In the genomic region with DNA sequence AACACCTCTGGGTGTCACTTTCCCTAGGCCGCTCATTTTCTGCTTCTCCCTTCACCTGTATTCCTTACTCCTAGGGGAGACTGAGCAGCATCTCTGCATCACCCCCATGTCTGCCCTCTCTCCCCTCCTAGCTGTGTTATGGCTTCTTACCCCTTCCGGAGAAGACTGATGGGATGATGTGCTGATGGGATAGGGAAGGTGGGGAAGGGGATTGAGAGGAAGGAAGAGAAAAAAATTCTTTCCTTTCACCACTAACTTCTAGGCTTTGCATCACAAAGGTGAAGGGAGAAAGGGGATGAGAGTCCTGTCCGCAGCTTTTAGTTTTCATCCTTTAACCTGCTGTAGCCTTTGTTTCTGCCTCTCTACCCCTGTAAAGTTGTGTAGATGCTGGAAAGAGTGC, we compare ENCODE assay signal across 1 cellular context.
A peak's percentile ranks its signal among the peaks of the same experiment; 100 is the strongest.
TF ChIP-seq lines count a peak whose summit lies in the region.

No MANE protein-coding gene starts in this region.

TF ChIP-seq in H1, 55 proteins besides CTCF, POLR2A, EP300 and RAD21 (continued from another document):
- TF ChIP-seq, protein P1, sequence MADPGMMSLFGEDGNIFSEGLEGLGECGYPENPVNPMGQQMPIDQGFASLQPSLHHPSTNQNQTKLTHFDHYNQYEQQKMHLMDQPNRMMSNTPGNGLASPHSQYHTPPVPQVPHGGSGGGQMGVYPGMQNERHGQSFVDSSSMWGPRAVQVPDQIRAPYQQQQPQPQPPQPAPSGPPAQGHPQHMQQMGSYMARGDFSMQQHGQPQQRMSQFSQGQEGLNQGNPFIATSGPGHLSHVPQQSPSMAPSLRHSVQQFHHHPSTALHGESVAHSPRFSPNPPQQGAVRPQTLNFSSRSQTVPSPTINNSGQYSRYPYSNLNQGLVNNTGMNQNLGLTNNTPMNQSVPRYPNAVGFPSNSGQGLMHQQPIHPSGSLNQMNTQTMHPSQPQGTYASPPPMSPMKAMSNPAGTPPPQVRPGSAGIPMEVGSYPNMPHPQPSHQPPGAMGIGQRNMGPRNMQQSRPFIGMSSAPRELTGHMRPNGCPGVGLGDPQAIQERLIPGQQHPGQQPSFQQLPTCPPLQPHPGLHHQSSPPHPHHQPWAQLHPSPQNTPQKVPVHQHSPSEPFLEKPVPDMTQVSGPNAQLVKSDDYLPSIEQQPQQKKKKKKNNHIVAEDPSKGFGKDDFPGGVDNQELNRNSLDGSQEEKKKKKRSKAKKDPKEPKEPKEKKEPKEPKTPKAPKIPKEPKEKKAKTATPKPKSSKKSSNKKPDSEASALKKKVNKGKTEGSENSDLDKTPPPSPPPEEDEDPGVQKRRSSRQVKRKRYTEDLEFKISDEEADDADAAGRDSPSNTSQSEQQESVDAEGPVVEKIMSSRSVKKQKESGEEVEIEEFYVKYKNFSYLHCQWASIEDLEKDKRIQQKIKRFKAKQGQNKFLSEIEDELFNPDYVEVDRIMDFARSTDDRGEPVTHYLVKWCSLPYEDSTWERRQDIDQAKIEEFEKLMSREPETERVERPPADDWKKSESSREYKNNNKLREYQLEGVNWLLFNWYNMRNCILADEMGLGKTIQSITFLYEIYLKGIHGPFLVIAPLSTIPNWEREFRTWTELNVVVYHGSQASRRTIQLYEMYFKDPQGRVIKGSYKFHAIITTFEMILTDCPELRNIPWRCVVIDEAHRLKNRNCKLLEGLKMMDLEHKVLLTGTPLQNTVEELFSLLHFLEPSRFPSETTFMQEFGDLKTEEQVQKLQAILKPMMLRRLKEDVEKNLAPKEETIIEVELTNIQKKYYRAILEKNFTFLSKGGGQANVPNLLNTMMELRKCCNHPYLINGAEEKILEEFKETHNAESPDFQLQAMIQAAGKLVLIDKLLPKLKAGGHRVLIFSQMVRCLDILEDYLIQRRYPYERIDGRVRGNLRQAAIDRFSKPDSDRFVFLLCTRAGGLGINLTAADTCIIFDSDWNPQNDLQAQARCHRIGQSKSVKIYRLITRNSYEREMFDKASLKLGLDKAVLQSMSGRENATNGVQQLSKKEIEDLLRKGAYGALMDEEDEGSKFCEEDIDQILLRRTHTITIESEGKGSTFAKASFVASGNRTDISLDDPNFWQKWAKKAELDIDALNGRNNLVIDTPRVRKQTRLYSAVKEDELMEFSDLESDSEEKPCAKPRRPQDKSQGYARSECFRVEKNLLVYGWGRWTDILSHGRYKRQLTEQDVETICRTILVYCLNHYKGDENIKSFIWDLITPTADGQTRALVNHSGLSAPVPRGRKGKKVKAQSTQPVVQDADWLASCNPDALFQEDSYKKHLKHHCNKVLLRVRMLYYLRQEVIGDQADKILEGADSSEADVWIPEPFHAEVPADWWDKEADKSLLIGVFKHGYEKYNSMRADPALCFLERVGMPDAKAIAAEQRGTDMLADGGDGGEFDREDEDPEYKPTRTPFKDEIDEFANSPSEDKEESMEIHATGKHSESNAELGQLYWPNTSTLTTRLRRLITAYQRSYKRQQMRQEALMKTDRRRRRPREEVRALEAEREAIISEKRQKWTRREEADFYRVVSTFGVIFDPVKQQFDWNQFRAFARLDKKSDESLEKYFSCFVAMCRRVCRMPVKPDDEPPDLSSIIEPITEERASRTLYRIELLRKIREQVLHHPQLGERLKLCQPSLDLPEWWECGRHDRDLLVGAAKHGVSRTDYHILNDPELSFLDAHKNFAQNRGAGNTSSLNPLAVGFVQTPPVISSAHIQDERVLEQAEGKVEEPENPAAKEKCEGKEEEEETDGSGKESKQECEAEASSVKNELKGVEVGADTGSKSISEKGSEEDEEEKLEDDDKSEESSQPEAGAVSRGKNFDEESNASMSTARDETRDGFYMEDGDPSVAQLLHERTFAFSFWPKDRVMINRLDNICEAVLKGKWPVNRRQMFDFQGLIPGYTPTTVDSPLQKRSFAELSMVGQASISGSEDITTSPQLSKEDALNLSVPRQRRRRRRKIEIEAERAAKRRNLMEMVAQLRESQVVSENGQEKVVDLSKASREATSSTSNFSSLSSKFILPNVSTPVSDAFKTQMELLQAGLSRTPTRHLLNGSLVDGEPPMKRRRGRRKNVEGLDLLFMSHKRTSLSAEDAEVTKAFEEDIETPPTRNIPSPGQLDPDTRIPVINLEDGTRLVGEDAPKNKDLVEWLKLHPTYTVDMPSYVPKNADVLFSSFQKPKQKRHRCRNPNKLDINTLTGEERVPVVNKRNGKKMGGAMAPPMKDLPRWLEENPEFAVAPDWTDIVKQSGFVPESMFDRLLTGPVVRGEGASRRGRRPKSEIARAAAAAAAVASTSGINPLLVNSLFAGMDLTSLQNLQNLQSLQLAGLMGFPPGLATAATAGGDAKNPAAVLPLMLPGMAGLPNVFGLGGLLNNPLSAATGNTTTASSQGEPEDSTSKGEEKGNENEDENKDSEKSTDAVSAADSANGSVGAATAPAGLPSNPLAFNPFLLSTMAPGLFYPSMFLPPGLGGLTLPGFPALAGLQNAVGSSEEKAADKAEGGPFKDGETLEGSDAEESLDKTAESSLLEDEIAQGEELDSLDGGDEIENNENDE (IDR thresholded peaks at IDR 0.05; ENCODE audit: insufficient replicate concordance, low read length): peak; percentile 39
- TF ChIP-seq JUN (IDR thresholded peaks at IDR 0.05; ENCODE audit: low read depth, low read length) (no peak), YY1 (IDR thresholded peaks at IDR 0.05; ENCODE audit: low read depth, low read length) (0 out of 2 replicates have a peak, but pooled peaks have one; percentile 55), POU5F1 (IDR thresholded peaks at IDR 0.05; ENCODE audit: low read depth, low read length) (peak; percentile 75), EGR1 (IDR thresholded peaks at IDR 0.05; ENCODE audit: borderline replicate concordance, low read depth, low read length) (no peak), RXRA (IDR thresholded peaks at IDR 0.05; ENCODE audit: insufficient read depth, low read depth, low read length) (no peak), SIRT6 (IDR thresholded peaks at IDR 0.05; ENCODE audit: low read length) (no peak), SP1 (IDR thresholded peaks at IDR 0.05; ENCODE audit: low read depth, low read length) (0 out of 2 replicates have a peak, but pooled peaks have one; percentile 15), USF2 (IDR thresholded peaks at IDR 0.05; ENCODE audit: low read length) (no peak)
- TF ChIP-seq, protein P2, sequence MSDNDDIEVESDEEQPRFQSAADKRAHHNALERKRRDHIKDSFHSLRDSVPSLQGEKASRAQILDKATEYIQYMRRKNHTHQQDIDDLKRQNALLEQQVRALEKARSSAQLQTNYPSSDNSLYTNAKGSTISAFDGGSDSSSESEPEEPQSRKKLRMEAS (IDR thresholded peaks at IDR 0.05): no peak
